ENCODE assay signal across 30 cellular contexts in the genomic region with DNA sequence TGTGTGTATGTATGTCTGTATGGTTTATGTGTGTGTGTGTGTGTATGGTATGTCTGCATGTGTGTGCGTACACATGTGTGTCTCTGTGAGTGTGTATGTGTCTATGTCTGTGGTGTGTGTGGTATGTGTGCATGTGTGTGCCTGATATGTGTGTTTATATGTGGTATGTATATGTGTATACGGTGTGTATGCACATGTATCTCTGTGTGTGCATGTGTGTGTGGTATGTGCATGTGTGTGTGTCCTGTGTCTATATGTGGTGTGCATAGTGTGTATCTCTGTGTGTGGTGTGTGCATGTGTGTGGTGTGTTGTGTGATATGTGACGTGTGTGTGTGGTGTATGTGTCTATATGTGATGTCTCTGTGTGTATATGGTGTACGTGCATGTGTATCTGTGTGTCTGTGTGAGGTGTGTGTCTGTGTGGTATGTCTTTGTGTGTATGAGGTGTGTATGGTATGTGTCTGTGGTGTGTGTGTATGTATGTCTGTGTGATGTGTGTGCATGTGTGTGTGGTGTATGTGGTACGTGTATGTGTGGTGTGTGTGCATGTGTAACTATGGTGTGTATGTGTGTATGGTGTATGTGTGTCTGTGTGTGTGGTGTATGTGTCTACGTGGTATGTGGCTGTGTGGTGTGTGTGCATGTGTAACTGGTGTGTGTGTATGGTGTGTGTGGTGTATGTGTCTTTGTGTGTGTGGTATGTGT.
"Had no signal": no experiment of that assay in that cellular context is flagged by ENCODE, and none has a peak within 500 bp of the region (broad histone marks: within the 10 kb centered on the region; RNA-seq: fewer than 3 reads in every experiment).

No MANE protein-coding gene starts in this region.

- H3K36me3 ChIP-seq: ovary, sigmoid colon had no signal

- H3K27me3 Mint-ChIP-seq: activated B cell treated with CpG ODN at 0.5 μM for 24 hours; activated CD8-positive, alpha-beta memory T cell treated with anti-CD3 and anti-CD28 coated beads, Interleukin-2, amount 10 ng/mL, durations not matched to agents 7 days and 5 days; progenitor cell of endocrine pancreas; stimulated activated memory B cell treated with anti-CD40 and anti-IgM and Interleukin-4, amounts not matched to agents 10 μg/mL and 1 μg/mL and 100 μg/mL, for 72 hours; stimulated activated naive CD8-positive, alpha-beta T cell treated with anti-CD3 and anti-CD28 coated beads, Interleukin-15, amount 100 ng/mL, for 72 hours had no signal

- ATAC-seq: activated CD8-positive, alpha-beta memory T cell treated with anti-CD3 and anti-CD28 coated beads, Interleukin-2, amount 10 ng/mL, durations not matched to agents 7 days and 5 days; activated CD8-positive, alpha-beta T cell treated with anti-CD3 and anti-CD28 coated beads, Interleukin-2, amount 10 ng/mL, durations not matched to agents 7 days and 5 days; activated naive CD4-positive, alpha-beta T cell treated with anti-CD3 and anti-CD28 coated beads, Interleukin-2, amount 50 U/mL, for 72 hours; activated T-cell treated with anti-CD3 and anti-CD28 coated beads, Interleukin-2, amount 50 U/mL, for 72 hours; heart right ventricle; left lung; stimulated activated memory B cell treated with anti-CD40 and anti-IgM and Interleukin-4, amounts not matched to agents 10 μg/mL and 1 μg/mL and 100 μg/mL, for 72 hours; stimulated activated naive CD8-positive, alpha-beta T cell treated with anti-CD3 and anti-CD28 coated beads, Interleukin-15, amount 100 ng/mL, for 72 hours had no signal

- H3K9me3 ChIP-seq: esophagus squamous epithelium, heart right ventricle, left lung, ovary, sigmoid colon, upper lobe of left lung had no signal

- H3K27ac Mint-ChIP-seq: activated B cell treated with CpG ODN at 0.5 μM for 24 hours; activated CD8-positive, alpha-beta memory T cell treated with anti-CD3 and anti-CD28 coated beads, Interleukin-2, amount 10 ng/mL, durations not matched to agents 7 days and 5 days; activated CD8-positive, alpha-beta T cell treated with anti-CD3 and anti-CD28 coated beads, Interleukin-2, amount 10 ng/mL, durations not matched to agents 7 days and 5 days; activated naive CD4-positive, alpha-beta T cell treated with anti-CD3 and anti-CD28 coated beads, Interleukin-2, amount 50 U/mL, for 72 hours; activated T-cell treated with anti-CD3 and anti-CD28 coated beads, Interleukin-2, amount 50 U/mL, for 72 hours; nephron; progenitor cell of endocrine pancreas; stimulated activated memory B cell treated with anti-CD40 and anti-IgM and Interleukin-4, amounts not matched to agents 10 μg/mL and 1 μg/mL and 100 μg/mL, for 72 hours; stimulated activated naive CD8-positive, alpha-beta T cell treated with anti-CD3 and anti-CD28 coated beads, Interleukin-15, amount 100 ng/mL, for 72 hours had no signal

- H3K4me1 Mint-ChIP-seq: stimulated activated naive CD8-positive, alpha-beta T cell treated with anti-CD3 and anti-CD28 coated beads, Interleukin-15, amount 100 ng/mL, for 72 hours had no signal

- DNase-seq: activated B cell treated with CpG ODN at 0.5 μM for 24 hours; activated CD4-positive, alpha-beta T cell treated with anti-CD3 and anti-CD28 coated beads, Interleukin-2, amount 50 U/mL, for 1 hour; activated CD8-positive, alpha-beta memory T cell treated with anti-CD3 and anti-CD28 coated beads, Interleukin-2, amount 10 ng/mL, durations not matched to agents 7 days and 5 days; activated CD8-positive, alpha-beta T cell treated with anti-CD3 and anti-CD28 coated beads, Interleukin-2, amount 10 ng/mL, durations not matched to agents 7 days and 5 days; activated naive CD4-positive, alpha-beta T cell; activated T-cell treated with anti-CD3 and anti-CD28 coated beads for 4 hours; activated T-cell treated with anti-CD3 and anti-CD28 coated beads, Interleukin-2, amount 50 U/mL, for 72 hours; effector CD8-positive, alpha-beta T cell; esophagus squamous epithelium; foreskin melanocyte; heart right ventricle; kidney glomerular epithelial cell; left lung; ovary; sigmoid colon; stimulated activated CD4-positive, alpha-beta T cell treated with anti-CD3 and anti-CD28 coated beads, Interleukin-1b, Interleukin-23, amount 100 ng/mL, for 48 hours; stimulated activated CD4-positive, alpha-beta T cell treated with anti-CD3 and anti-CD28 coated beads, Interleukin-4, amount 100 ng/mL, for 4 hours; stimulated activated CD8-positive, alpha-beta memory T cell treated with anti-CD3 and anti-CD28 coated beads, Interleukin-4, amount 100 ng/mL, for 48 hours; stimulated activated naive CD8-positive, alpha-beta T cell treated with anti-CD3 and anti-CD28 coated beads, Interleukin-15, amount 100 ng/mL, for 72 hours; substantia nigra; upper lobe of left lung had no signal

- H3K27me3 ChIP-seq: esophagus squamous epithelium, heart right ventricle, left lung, ovary, sigmoid colon, upper lobe of left lung had no signal

- H3K4me3 Mint-ChIP-seq: activated B cell treated with CpG ODN at 0.5 μM for 24 hours; activated CD8-positive, alpha-beta memory T cell treated with anti-CD3 and anti-CD28 coated beads, Interleukin-2, amount 10 ng/mL, durations not matched to agents 7 days and 5 days; activated CD8-positive, alpha-beta T cell treated with anti-CD3 and anti-CD28 coated beads, Interleukin-2, amount 10 ng/mL, durations not matched to agents 7 days and 5 days; activated T-cell treated with anti-CD3 and anti-CD28 coated beads, Interleukin-2, amount 50 U/mL, for 72 hours; nephron; stimulated activated memory B cell treated with anti-CD40 and anti-IgM and Interleukin-4, amounts not matched to agents 10 μg/mL and 1 μg/mL and 100 μg/mL, for 72 hours; stimulated activated naive CD8-positive, alpha-beta T cell treated with anti-CD3 and anti-CD28 coated beads, Interleukin-15, amount 100 ng/mL, for 72 hours had no signal

- FAIRE-seq: colon, endometrium had no signal

- H3K4me3 ChIP-seq: heart right ventricle, left lung, lung, ovary, sigmoid colon, smooth muscle cell, upper lobe of left lung had no signal

- H3K27ac ChIP-seq: epithelial cell of prostate, left lung, ovary, upper lobe of left lung had no signal

- H3K4me2 ChIP-seq: smooth muscle cell had no signal

- H3K9me3 Mint-ChIP-seq: activated B cell treated with CpG ODN at 0.5 μM for 24 hours; activated naive CD4-positive, alpha-beta T cell treated with anti-CD3 and anti-CD28 coated beads, Interleukin-2, amount 50 U/mL, for 72 hours; activated T-cell treated with anti-CD3 and anti-CD28 coated beads, Interleukin-2, amount 50 U/mL, for 72 hours; nephron; stimulated activated memory B cell treated with anti-CD40 and anti-IgM and Interleukin-4, amounts not matched to agents 10 μg/mL and 1 μg/mL and 100 μg/mL, for 72 hours; stimulated activated naive CD8-positive, alpha-beta T cell treated with anti-CD3 and anti-CD28 coated beads, Interleukin-15, amount 100 ng/mL, for 72 hours had no signal
